In genomic region chr10:90929179-90929578, GRCh38 we compare ENCODE assay signal across 1 cellular context.
TF ChIP-seq lines count a peak whose summit lies in the region.

No MANE protein-coding gene starts in this region.

TF ChIP-seq in endothelial cell of umbilical vein, 7 proteins besides CTCF, POLR2A, EP300 and RAD21:
- TF ChIP-seq POLR2AphosphoS5 (IDR thresholded peaks at IDR 0.05; ENCODE audit: insufficient read depth, low read depth, low read length) (no peak), JUN (IDR thresholded peaks at IDR 0.05; ENCODE audit: borderline replicate concordance, insufficient read depth, insufficient read length, low read depth) (no peak), FOS (IDR thresholded peaks at IDR 0.05; ENCODE audit: borderline replicate concordance, insufficient read depth, low read length) (no peak), EZH2 (IDR thresholded peaks at IDR 0.05; ENCODE audit: borderline replicate concordance, low read depth, low read length, severe bottlenecking) (no peak), MYC (IDR thresholded peaks at IDR 0.05; ENCODE audit: low read depth, low read length) (no peak), GATA2 (IDR thresholded peaks at IDR 0.05; ENCODE audit: insufficient read depth, insufficient read length, low read depth, low read length) (no peak)
- TF ChIP-seq, protein P1, sequence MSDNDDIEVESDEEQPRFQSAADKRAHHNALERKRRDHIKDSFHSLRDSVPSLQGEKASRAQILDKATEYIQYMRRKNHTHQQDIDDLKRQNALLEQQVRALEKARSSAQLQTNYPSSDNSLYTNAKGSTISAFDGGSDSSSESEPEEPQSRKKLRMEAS (IDR thresholded peaks at IDR 0.05; ENCODE audit: insufficient read depth, insufficient read length) = no peak
